Comparison of ENCODE assay signal across 15 cellular contexts in the genomic region with DNA sequence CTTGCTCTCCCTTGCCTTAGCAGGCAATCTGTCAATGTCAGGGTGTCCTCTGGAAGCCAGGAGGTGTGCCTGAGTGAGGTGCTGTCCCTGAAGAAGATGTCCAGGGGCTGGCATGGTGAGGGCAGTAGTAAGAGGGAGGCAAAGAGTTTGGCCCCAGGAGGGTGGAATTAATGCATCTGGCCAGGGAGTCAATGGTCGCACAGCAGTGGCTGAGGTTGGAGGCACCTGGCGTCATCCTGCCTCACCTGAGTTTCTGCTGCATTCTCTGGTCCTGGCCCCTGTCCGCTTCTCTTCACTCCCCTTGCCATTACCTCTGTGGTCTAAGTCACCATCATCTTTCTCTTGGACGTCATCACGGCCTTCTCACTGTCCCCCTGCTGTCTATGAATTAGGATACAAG.
"Had no signal": no experiment of that assay in that cellular context is flagged by ENCODE, and none has a peak within 500 bp of the region (broad histone marks: within the 10 kb centered on the region; RNA-seq: fewer than 3 reads in every experiment).

No MANE protein-coding gene starts in this region.

- DNase-seq: activated CD4-positive, alpha-beta T cell treated with anti-CD3 and anti-CD28 coated beads for 4 hours; activated CD8-positive, alpha-beta memory T cell treated with anti-CD3 and anti-CD28 coated beads, Interleukin-2, amount 50 U/mL, for 4 hours; activated gamma-delta T cell treated with Interleukin-2 at 50 U/mL for 16 hours; activated naive CD8-positive, alpha-beta T cell treated with anti-CD3 and anti-CD28 coated beads for 36 hours; NCI-H1105; NCI-H1436; T-helper 9 cell had no signal

- H3K36me3 Mint-ChIP-seq: activated naive CD4-positive, alpha-beta T cell treated with anti-CD3 and anti-CD28 coated beads, Interleukin-2, amount 10 ng/mL, durations not matched to agents 7 days and 5 days; activated naive CD8-positive, alpha-beta T cell treated with anti-CD3 and anti-CD28 coated beads for 36 hours had no signal

- H3K4me3 Mint-ChIP-seq: activated CD8-positive, alpha-beta T cell treated with anti-CD3 and anti-CD28 coated beads for 36 hours; activated naive CD4-positive, alpha-beta T cell treated with anti-CD3 and anti-CD28 coated beads, Interleukin-2, amount 10 ng/mL, durations not matched to agents 7 days and 5 days; activated naive CD8-positive, alpha-beta T cell treated with anti-CD3 and anti-CD28 coated beads for 36 hours; activated T-cell treated with anti-CD3 and anti-CD28 coated beads, Interleukin-2, amount 50 U/mL, for 72 hours; T-helper 1 cell treated with Interleukin-12 subunit alpha and Interleukin-12 subunit beta and Interleukin-4 antibody, amounts not matched to agents 30 μg/mL and 1 μg/mL, for 36 hours had no signal

- H3K4me3 ChIP-seq: cardiac muscle cell had no signal

- H3K36me3 ChIP-seq: brain microvascular endothelial cell, cardiac muscle cell had no signal

- H3K27ac ChIP-seq: brain microvascular endothelial cell, cardiac muscle cell, VCaP had no signal

- H3K27ac Mint-ChIP-seq: activated CD8-positive, alpha-beta T cell treated with anti-CD3 and anti-CD28 coated beads for 36 hours; activated naive CD4-positive, alpha-beta T cell treated with anti-CD3 and anti-CD28 coated beads, Interleukin-2, amount 10 ng/mL, durations not matched to agents 7 days and 5 days; activated naive CD8-positive, alpha-beta T cell treated with anti-CD3 and anti-CD28 coated beads for 36 hours; activated T-cell treated with anti-CD3 and anti-CD28 coated beads, Interleukin-2, amount 50 U/mL, for 72 hours; activated T-helper 2 cell treated with anti-CD3 and anti-CD28 coated beads, Interferon-gamma antibody, Interleukin-2, Interleukin-4, amounts not matched to agents 10 μg/mL and 5 μg/mL and 100 μg/mL, durations not matched to agents 14 hours and 24 hours and 36 hours; T-helper 1 cell treated with Interleukin-12 subunit alpha and Interleukin-12 subunit beta and Interleukin-4 antibody, amounts not matched to agents 30 μg/mL and 1 μg/mL, for 36 hours had no signal

- H3K4me1 Mint-ChIP-seq: activated naive CD4-positive, alpha-beta T cell treated with anti-CD3 and anti-CD28 coated beads, Interleukin-2, amount 10 ng/mL, durations not matched to agents 7 days and 5 days; activated naive CD8-positive, alpha-beta T cell treated with anti-CD3 and anti-CD28 coated beads for 36 hours had no signal

- H3K27me3 ChIP-seq: brain microvascular endothelial cell had no signal

- H3K9me3 Mint-ChIP-seq: activated CD8-positive, alpha-beta T cell treated with anti-CD3 and anti-CD28 coated beads for 36 hours; activated naive CD4-positive, alpha-beta T cell treated with anti-CD3 and anti-CD28 coated beads, Interleukin-2, amount 10 ng/mL, durations not matched to agents 7 days and 5 days; activated naive CD8-positive, alpha-beta T cell treated with anti-CD3 and anti-CD28 coated beads for 36 hours; activated T-cell treated with anti-CD3 and anti-CD28 coated beads, Interleukin-2, amount 50 U/mL, for 72 hours; activated T-helper 2 cell treated with anti-CD3 and anti-CD28 coated beads, Interferon-gamma antibody, Interleukin-2, Interleukin-4, amounts not matched to agents 10 μg/mL and 5 μg/mL and 100 μg/mL, durations not matched to agents 14 hours and 24 hours and 36 hours; T-helper 1 cell treated with Interleukin-12 subunit alpha and Interleukin-12 subunit beta and Interleukin-4 antibody, amounts not matched to agents 30 μg/mL and 1 μg/mL, for 36 hours had no signal
